In the genomic region with DNA sequence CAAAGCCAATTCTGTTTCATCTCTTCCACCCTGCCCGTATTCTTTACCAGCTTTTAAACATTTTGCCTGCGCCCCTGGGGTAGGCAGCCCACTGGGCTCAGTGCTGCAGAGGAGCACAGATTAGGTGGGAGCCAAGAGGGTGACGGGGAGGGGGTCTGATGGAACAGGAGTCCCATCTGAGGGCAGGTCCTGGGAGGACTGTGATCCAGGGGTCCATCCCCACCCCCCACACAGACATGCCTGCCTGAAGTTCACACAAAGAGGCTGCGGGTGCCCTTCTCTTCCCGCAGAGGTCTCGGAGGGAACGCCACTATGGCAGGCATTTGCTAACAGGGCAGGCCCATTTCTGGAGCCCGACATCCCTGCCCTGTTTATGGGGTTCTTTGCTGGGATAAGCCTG, we compare ENCODE assay signal across 15 cellular contexts. TPM values are rescaled to one million over a fixed set of nuclear protein-coding genes. Genes with fewer than 3 reads are reported as not detected.
DNase-seq lines count a peak whose midpoint lies in the region; ATAC-seq and TF ChIP-seq lines count a peak whose summit lies in the region.
"Had no signal": no experiment of that assay in that cellular context is flagged by ENCODE, and none has a peak within 500 bp of the region (broad histone marks: within the 10 kb centered on the region; RNA-seq: fewer than 3 reads in every experiment).

No MANE protein-coding gene starts in this region.

- 84 to 89% methylated on average over 8 of the region's 8 CpGs for WGBS in lung, 2 donors
- 79 to 87% (median 86%) methylated on average over 8 of the region's 8 CpGs for WGBS in stomach, 5 donors

- no peaks in the 10 kb centered on the region for H3K9me3 ChIP-seq in lung (ENCODE audit: control insufficient read depth in 2 of 2, insufficient read depth in 1 of 2, low read length in 1 of 2)
- H3K9me3 ChIP-seq in stomach: no peaks in the 10 kb centered on the region
- H3K9me3 ChIP-seq: transverse colon had no signal

- no peaks in the 10 kb centered on the region for H3K36me3 Mint-ChIP-seq in HFFc6 (ENCODE audit: low read depth)

- TF ChIP-seq CTCF in HFFc6 (IDR thresholded peaks at IDR 0.05): no peak
- no peak for TF ChIP-seq CTCF in coronary artery (IDR thresholded peaks at IDR 0.05)
- no peak for TF ChIP-seq CTCF in lung (IDR thresholded peaks at IDR 0.05; ENCODE audit: control extremely low read depth, extremely low read depth)
- no peak for TF ChIP-seq CTCF in stomach (IDR thresholded peaks at IDR 0.05)

- H3K27me3 Mint-ChIP-seq in HFFc6 (ENCODE audit: insufficient read depth): peaks cover 7% of the 10 kb centered on the region
- H3K27me3 Mint-ChIP-seq: effector memory CD8-positive, alpha-beta T cell had no signal

- peak overlapping the region; percentile 10 for H3K4me3 ChIP-seq in coronary artery
- H3K4me3 ChIP-seq in lung: no peak overlapping the region
- no peak overlapping the region for H3K4me3 ChIP-seq in stomach
- H3K4me3 ChIP-seq: transverse colon had no signal

- intact Hi-C loops in stomach (cut with DNase I; ENCODE audit: low total_unique reads): no loop called here

- peaks cover 0 to 22% of the 10 kb centered on the region in 2 donors for H3K4me1 ChIP-seq in lung (ENCODE audit: control insufficient read depth in 2 of 2, insufficient read depth in 2 of 2, low read length in 2 of 2)
- peaks cover 0 to 28% (median 10%) of the 10 kb centered on the region in 4 donors for H3K4me1 ChIP-seq in stomach

- TF ChIP-seq EP300 in stomach (IDR thresholded peaks at IDR 0.05): no peak

- peaks cover 20% of the 10 kb centered on the region for H3K4me1 Mint-ChIP-seq in HFFc6 (ENCODE audit: low read depth)

- H3K36me3 ChIP-seq in lung (ENCODE audit: control insufficient read depth in 2 of 2, insufficient read depth in 2 of 2, low read length in 2 of 2): peaks cover 0 to 9% of the 10 kb centered on the region in 2 donors
- peaks cover 0 to 23% (median 0%) of the 10 kb centered on the region in 4 donors for H3K36me3 ChIP-seq in stomach
- H3K36me3 ChIP-seq: transverse colon had no signal

- no peaks in the 10 kb centered on the region for H3K9me3 Mint-ChIP-seq in HFFc6
- H3K9me3 Mint-ChIP-seq: effector memory CD8-positive, alpha-beta T cell had no signal

- H3K27ac ChIP-seq in coronary artery (peak overlapping the region; percentile 86 to 92), lung (ENCODE audit: low read depth in 1 of 2, low read length in 1 of 2) (peak overlapping the region in 1 of 2 donors; percentile 61), stomach (peak overlapping the region in 3 of 5 donors; percentile 30 to 79 (median 76))

- ATAC-seq in lung (ENCODE audit: insufficient read depth, low FRiP score): no peak
- ATAC-seq in GM18519 (IDR thresholded peaks at IDR 0.05; ENCODE audit: low FRiP score, unreplicated experiment): no peak
- ATAC-seq in GM21529 (IDR thresholded peaks at IDR 0.05; ENCODE audit: unreplicated experiment): no peak
- no peak for ATAC-seq in GM18520 (IDR thresholded peaks at IDR 0.05; ENCODE audit: unreplicated experiment)
- ATAC-seq: effector memory CD8-positive, alpha-beta T cell had no signal

- H3K27me3 ChIP-seq in lung (ENCODE audit: control insufficient read depth, insufficient read depth) (no peaks in the 10 kb centered on the region), stomach (no peaks in the 10 kb centered on the region)
- H3K27me3 ChIP-seq: transverse colon had no signal

- DNase-seq in HFFc6 (no peak), coronary artery (ENCODE audit: low spot score) (no peak), lung (ENCODE audit: low spot score) (peak; percentile 27), stomach (no peak), GF-D8 (lab: John Stamatoyannopoulos, UW) (no peak)
- DNase-seq: effector memory CD8-positive, alpha-beta T cell; KG1; NCI-H1417; NCI-H510A had no signal

- no peak overlapping the region for H3K4me3 Mint-ChIP-seq in HFFc6
- H3K4me3 Mint-ChIP-seq: effector memory CD8-positive, alpha-beta T cell had no signal

- peak overlapping the region; percentile 64 for H3K27ac Mint-ChIP-seq in HFFc6
- H3K27ac Mint-ChIP-seq: effector memory CD8-positive, alpha-beta T cell had no signal

- TF ChIP-seq POLR2A in stomach (IDR thresholded peaks at IDR 0.05): no peak

RNA-seq across cellular contexts. Expression of a gene that starts 12.7 kb away (rescaled TPM):
- total RNA-seq in HFFc6 (2021; fragmentation: NEBNext Ultra II Directional; extraction: Animal tissue kit (Norgen Biotek cat#: 25700)): 1 to 10 TPM in 5 of 6 experiments, under 1 TPM in 1; 0.94 to 2.9 (median 1.5) TPM
- total RNA-seq in lung (10 to 100 TPM; 22.9 to 25.4 TPM), stomach (10 to 100 TPM in 3 of 5 donors, 1 to 10 TPM in 2; 4.9 to 15.4 (median 10.1) TPM)
- polyA plus RNA-seq in lung (10 to 100 TPM; 10.5 to 13.1 TPM), stomach (10 to 100 TPM in 1 of 3 donors, 1 to 10 TPM in 2; 2.7 to 10.5 (median 4.1) TPM)

RNA-seq across cellular contexts. Expression of a gene that starts 38.7 kb away (rescaled TPM):
- total RNA-seq in HFFc6 (2021; fragmentation: NEBNext Ultra II Directional; extraction: Animal tissue kit (Norgen Biotek cat#: 25700)): 1 to 10 TPM; 7.4 to 9.6 (median 8.0) TPM
- total RNA-seq in lung (10 to 100 TPM; 19.5 to 20.4 TPM), stomach (10 to 100 TPM in 4 of 5 donors, 1 to 10 TPM in 1; 7.8 to 32.6 (median 18.0) TPM)
- polyA plus RNA-seq in lung (10 to 100 TPM; 10.4 to 10.5 TPM), stomach (1 to 10 TPM; 2.3 to 4.5 (median 4.2) TPM)

RNA-seq across cellular contexts. Expression of a gene that starts 52.3 kb away (rescaled TPM):
- total RNA-seq in HFFc6 (2021; fragmentation: NEBNext Ultra II Directional; extraction: Animal tissue kit (Norgen Biotek cat#: 25700)): not detected
- total RNA-seq in lung (not detected), stomach (not detected)
- polyA plus RNA-seq in lung (not detected), stomach (not detected)
- total RNA-seq: T-helper 2 cell treated with Interferon-gamma antibody and Interleukin-4, amounts not matched to agents 100 ng/mL and 5 ng/mL, for 36 hours; transverse colon had no signal
- polyA plus RNA-seq: keratinocyte had no signal
